Comparison of ENCODE assay signal across 14 cellular contexts in genomic region chr1:1259948-1260614, GRCh38. TPM values are rescaled to one million over a fixed set of nuclear protein-coding genes. Genes with fewer than 3 reads are reported as not detected.
DNase-seq lines count a peak whose midpoint lies in the region; ATAC-seq, FAIRE-seq and TF ChIP-seq lines count a peak whose summit lies in the region.
"Had no signal": no experiment of that assay in that cellular context is flagged by ENCODE, and none has a peak within 500 bp of the region (broad histone marks: within the 10 kb centered on the region; RNA-seq: fewer than 3 reads in every experiment).

No MANE protein-coding gene starts in this region.

- BruUV-seq in MCF 10A (replicated peaks; lab: Mats Ljungman, UMichigan): no TSS peak

- no peak for FAIRE-seq in urothelium cell line (lab: Jason Lieb, UNC)
- FAIRE-seq: TTC549 had no signal

- H3K79me2 ChIP-seq in fibroblast of lung (ENCODE audit: control insufficient read depth, insufficient read depth, low read length): peaks cover 45% of the 10 kb centered on the region

- no peaks in the 10 kb centered on the region for H4K20me1 ChIP-seq in fibroblast of lung (ENCODE audit: control insufficient read depth, extremely low read depth, insufficient read depth, low read length)

- H3K4me2 ChIP-seq in fibroblast of lung (ENCODE audit: extremely low read depth, insufficient read depth, low read length): no peak overlapping the region

- POLR2A ChIA-PET in MCF 10A (lab: Yijun Ruan, JAX) (interaction anchor here (1.1 kb wide), 1 partner anchor 11 kb away, joined by 8 read pairs; no protein-coding TSS in a partner anchor), RWPE1 (lab: Yijun Ruan, JAX; ENCODE audit: low non-redundant PET) (no interaction called here)

- no peak overlapping the region for H2AFZ ChIP-seq in fibroblast of lung (ENCODE audit: low read length)

- H3K9me3 ChIP-seq in breast epithelium: no peaks in the 10 kb centered on the region
- H3K9me3 ChIP-seq in fibroblast of lung (ENCODE audit: control insufficient read depth, insufficient read depth, low read depth, low read length): no peaks in the 10 kb centered on the region
- no peaks in the 10 kb centered on the region for H3K9me3 ChIP-seq in esophagus squamous epithelium
- H3K9me3 ChIP-seq: Peyer's patch had no signal

- H3K4me3 ChIP-seq in breast epithelium: no peak overlapping the region
- no peak overlapping the region for H3K4me3 ChIP-seq in fibroblast of lung (replicated peaks in 1 of 4; ENCODE audit: control extremely low read depth in 1 of 4, insufficient read depth in 1 of 4, low read depth in 3 of 4, low read length in 4 of 4)
- H3K4me3 ChIP-seq in esophagus squamous epithelium: no peak overlapping the region
- H3K4me3 ChIP-seq: Peyer's patch had no signal

- no peak overlapping the region for H3K9ac ChIP-seq in fibroblast of lung (ENCODE audit: insufficient read depth, low read length)

- H3K4me1 ChIP-seq in breast epithelium: no peaks in the 10 kb centered on the region
- peaks cover 9% of the 10 kb centered on the region for H3K4me1 ChIP-seq in fibroblast of lung (ENCODE audit: control insufficient read depth, extremely low read depth, insufficient read depth, low read length)
- H3K4me1 ChIP-seq in esophagus squamous epithelium: peaks cover 7 to 40% (median 7%) of the 10 kb centered on the region in 3 donors
- H3K4me1 ChIP-seq: Peyer's patch had no signal

- H3K27ac Mint-ChIP-seq in MCF 10A (ENCODE audit: low read depth, unreplicated experiment): peak overlapping the region; percentile 32
- H3K27ac Mint-ChIP-seq: activated T-helper 1 cell treated with anti-CD3 and anti-CD28 coated beads, Interleukin-12 subunit alpha, Interleukin-12 subunit beta, Interleukin-2, Interleukin-4 antibody, amounts not matched to agents 30 ng/mL and 10 ng/mL and 1 ng/mL, durations not matched to agents 14 hours and 24 hours and 36 hours had no signal

- H3K27me3 ChIP-seq in breast epithelium: no peaks in the 10 kb centered on the region
- no peaks in the 10 kb centered on the region for H3K27me3 ChIP-seq in fibroblast of lung (ENCODE audit: control insufficient read depth, insufficient read depth, low read length)
- H3K27me3 ChIP-seq in esophagus squamous epithelium: no peaks in the 10 kb centered on the region
- H3K27me3 ChIP-seq: Peyer's patch had no signal

- H3K36me3 Mint-ChIP-seq in MCF 10A (ENCODE audit: insufficient read depth, unreplicated experiment): peaks cover 61% of the 10 kb centered on the region

- ATAC-seq in left lobe of liver: no peak

- H3K36me3 ChIP-seq in breast epithelium (peaks cover 15% of the 10 kb centered on the region), fibroblast of lung (ENCODE audit: control insufficient read depth, insufficient read depth, low read length) (peaks cover 36% of the 10 kb centered on the region), esophagus squamous epithelium (peaks cover 25 to 100% (median 26%) of the 10 kb centered on the region in 3 donors)

- TF ChIP-seq POLR2A in breast epithelium (IDR thresholded peaks at IDR 0.05) (no peak), esophagus squamous epithelium (IDR thresholded peaks at IDR 0.05) (no peak)

- no peak for DNase-seq in MCF 10A (ENCODE audit: unreplicated experiment)
- DNase-seq in breast epithelium (ENCODE audit: low spot score in 2 of 2): no peak
- no peak for DNase-seq in RWPE1 (ENCODE audit: low spot score)
- no peak for DNase-seq in fibroblast of lung (ENCODE audit: low read depth in 2 of 2)
- DNase-seq in left lobe of liver (ENCODE audit: low spot score): no peak
- DNase-seq in NCI-H2227 (lab: John Stamatoyannopoulos, UW; ENCODE audit: unreplicated experiment): no peak
- DNase-seq in esophagus squamous epithelium (lab: John Stamatoyannopoulos, UW): no peak
- DNase-seq in urothelium cell line (ENCODE audit: low spot score): no peak
- DNase-seq: cerebellar nuclear complex, NCI-H2171, Peyer's patch, trophoblast cell had no signal

- H3K4me3 Mint-ChIP-seq in MCF 10A (ENCODE audit: unreplicated experiment): no peak overlapping the region
- H3K4me3 Mint-ChIP-seq: activated T-helper 1 cell treated with anti-CD3 and anti-CD28 coated beads, Interleukin-12 subunit alpha, Interleukin-12 subunit beta, Interleukin-2, Interleukin-4 antibody, amounts not matched to agents 30 ng/mL and 10 ng/mL and 1 ng/mL, durations not matched to agents 14 hours and 24 hours and 36 hours had no signal

- no peaks in the 10 kb centered on the region for H3K27me3 Mint-ChIP-seq in MCF 10A (ENCODE audit: insufficient read depth, unreplicated experiment)

- no peak for TF ChIP-seq CTCF in MCF 10A (IDR thresholded peaks at IDR 0.05; ENCODE audit: unreplicated experiment)
- TF ChIP-seq CTCF in breast epithelium (IDR thresholded peaks at IDR 0.05): no peak
- no peak for TF ChIP-seq CTCF in RWPE1 (conservative IDR thresholded peaks at IDR 0.05; ENCODE audit: low read depth)
- no peak for TF ChIP-seq CTCF in fibroblast of lung (conservative IDR thresholded peaks at IDR 0.05 in 1 of 2, IDR thresholded peaks at IDR 0.05 in 1 of 2; ENCODE audit: low read depth in 1 of 2, low read length in 2 of 2)
- TF ChIP-seq CTCF in esophagus squamous epithelium (IDR thresholded peaks at IDR 0.05): no peak

- no peaks in the 10 kb centered on the region for H3K9me3 Mint-ChIP-seq in MCF 10A (ENCODE audit: unreplicated experiment)
- H3K9me3 Mint-ChIP-seq: activated T-helper 1 cell treated with anti-CD3 and anti-CD28 coated beads, Interleukin-12 subunit alpha, Interleukin-12 subunit beta, Interleukin-2, Interleukin-4 antibody, amounts not matched to agents 30 ng/mL and 10 ng/mL and 1 ng/mL, durations not matched to agents 14 hours and 24 hours and 36 hours had no signal

- intact Hi-C loops in MCF 10A (cut with micrococcal nuclease): no loop called here
- intact Hi-C loops in breast epithelium (cut with DNase I; ENCODE audit: low total_unique reads): loop anchor here (5.0 kb wide), 1 partner anchor 182 kb away; no protein-coding TSS in a partner anchor
- intact Hi-C loops in esophagus squamous epithelium (cut with DNase I): no loop called here

- H3K27ac ChIP-seq in breast epithelium: no peak overlapping the region
- H3K27ac ChIP-seq in RWPE1: peak overlapping the region; percentile 67
- H3K27ac ChIP-seq in fibroblast of lung (ENCODE audit: insufficient read depth, low read length): peak overlapping the region; percentile 23
- no peak overlapping the region for H3K27ac ChIP-seq in esophagus squamous epithelium
- H3K27ac ChIP-seq: Peyer's patch had no signal

- CTCF ChIA-PET in MCF 10A (lab: Yijun Ruan, JAX) (interaction anchor here (0.5 to 0.7 kb wide), 2 partner anchors 9 to 36 kb away, joined by 3 read pairs; no protein-coding TSS in a partner anchor), RWPE1 (lab: Yijun Ruan, JAX) (interaction anchor here (0.6 kb wide), 1 partner anchor 245 kb away, joined by 6 read pairs; no protein-coding TSS in a partner anchor)

- peaks cover 22% of the 10 kb centered on the region for H3K4me1 Mint-ChIP-seq in MCF 10A (ENCODE audit: insufficient read depth, unreplicated experiment)

- 75 to 86% methylated on average over 18 to 23 of the region's 26 CpGs for WGBS in esophagus squamous epithelium, 2 donors

RNA-seq across cellular contexts. Expression of gene C1QTNF12, which starts 13.6 kb away (rescaled TPM):
- total RNA-seq in MCF 10A (2022) (1.5 and 3.3 TPM in 2 replicates), breast epithelium (1 to 10 TPM in 1 of 3 donors, not detected in 2; 2.0 TPM), fibroblast of lung (1.0 and 4.1 TPM in 2 replicates), left lobe of liver (3.5 TPM), esophagus squamous epithelium (1 to 10 TPM in 2 of 4 donors, under 1 TPM in 1, not detected in 1; 0.79 to 3.0 (median 1.7) TPM)
- polyA plus RNA-seq in fibroblast of lung: 0.27 and 0.60 TPM in 2 replicates
- polyA plus RNA-seq in fibroblast of lung (2012): 1.1 and 3.0 TPM in 2 replicates
- 0.59 TPM in 1 of 2 replicates, not detected in the other for polyA minus RNA-seq in fibroblast of lung (ENCODE audit: low replicate concordance)

RNA-seq across cellular contexts. Expression of gene UBE2J2, which starts 13.6 kb away (rescaled TPM):
- total RNA-seq in MCF 10A (2022) (62.1 and 70.5 TPM in 2 replicates), breast epithelium (10 to 100 TPM; 37.0 to 39.8 (median 37.4) TPM), fibroblast of lung (39.5 and 47.2 TPM in 2 replicates), left lobe of liver (27.6 TPM), esophagus squamous epithelium (10 to 100 TPM; 32.6 to 54.3 (median 42.5) TPM)
- polyA plus RNA-seq in fibroblast of lung: 32.3 and 50.9 TPM in 2 replicates
- 39.9 and 65.8 TPM in 2 replicates for polyA plus RNA-seq in fibroblast of lung (2012)
- 13.4 and 17.9 TPM in 2 replicates for polyA minus RNA-seq in fibroblast of lung (ENCODE audit: low replicate concordance)

RNA-seq across cellular contexts. Expression of gene SCNN1D, which starts 20.2 kb away (rescaled TPM):
- total RNA-seq in MCF 10A (2022) (1.8 and 2.2 TPM in 2 replicates), breast epithelium (1 to 10 TPM in 2 of 3 donors, under 1 TPM in 1; 0.96 to 5.2 (median 4.7) TPM), fibroblast of lung (1.0 and 2.5 TPM in 2 replicates), left lobe of liver (5.7 TPM), esophagus squamous epithelium (1 to 10 TPM; 1.1 to 8.3 (median 1.5) TPM)
- 0.44 TPM in 2 replicates for polyA plus RNA-seq in fibroblast of lung
- polyA plus RNA-seq in fibroblast of lung (2012): 1.1 and 1.3 TPM in 2 replicates
- polyA minus RNA-seq in fibroblast of lung (ENCODE audit: low replicate concordance): not detected in 2 replicates

RNA-seq across cellular contexts. Expression of gene B3GALT6, which starts 28.0 kb away (rescaled TPM):
- 24.6 and 31.5 TPM in 2 replicates for total RNA-seq in MCF 10A (2022)
- 10 to 100 TPM; 14.4 to 16.0 (median 14.4) TPM for total RNA-seq in breast epithelium
- total RNA-seq in fibroblast of lung: 19.3 and 19.5 TPM in 2 replicates
- 15.7 and 17.9 TPM in 2 replicates for polyA plus RNA-seq in fibroblast of lung
- 20.9 and 21.0 TPM in 2 replicates for polyA plus RNA-seq in fibroblast of lung (2012)
- 6.5 and 12.0 TPM in 2 replicates for polyA minus RNA-seq in fibroblast of lung (ENCODE audit: low replicate concordance)
- 9.3 TPM for total RNA-seq in left lobe of liver
- 10 to 100 TPM; 13.5 to 17.5 (median 15.6) TPM for total RNA-seq in esophagus squamous epithelium

RNA-seq across cellular contexts. Expression of gene SDF4, which starts 28.3 kb away (rescaled TPM):
- total RNA-seq in MCF 10A (2022): 122 and 127 TPM in 2 replicates
- total RNA-seq in breast epithelium: 100 to 1,000 TPM in 1 of 3 donors, 10 to 100 TPM in 2; 58.0 to 111 (median 79.3) TPM
- total RNA-seq in fibroblast of lung: 81.9 and 127 TPM in 2 replicates
- polyA plus RNA-seq in fibroblast of lung: 133 and 180 TPM in 2 replicates
- 157 and 221 TPM in 2 replicates for polyA plus RNA-seq in fibroblast of lung (2012)
- polyA minus RNA-seq in fibroblast of lung (ENCODE audit: low replicate concordance): 90.8 and 94.6 TPM in 2 replicates
- total RNA-seq in left lobe of liver: 166 TPM
- 10 to 100 TPM; 65.0 to 75.4 (median 67.6) TPM for total RNA-seq in esophagus squamous epithelium

Comparison
In these comparisons a context has a peak if more than half of its experiments do, and no peak if none do; other contexts are left out.
1. H3K27ac ChIP-seq: peak in RWPE1 (single experiment) and fibroblast of lung (single experiment); none in breast epithelium (0 of 2) and esophagus squamous epithelium (0 of 4).